Comparison of ENCODE assay signal across 10 cellular contexts in the genomic region with DNA sequence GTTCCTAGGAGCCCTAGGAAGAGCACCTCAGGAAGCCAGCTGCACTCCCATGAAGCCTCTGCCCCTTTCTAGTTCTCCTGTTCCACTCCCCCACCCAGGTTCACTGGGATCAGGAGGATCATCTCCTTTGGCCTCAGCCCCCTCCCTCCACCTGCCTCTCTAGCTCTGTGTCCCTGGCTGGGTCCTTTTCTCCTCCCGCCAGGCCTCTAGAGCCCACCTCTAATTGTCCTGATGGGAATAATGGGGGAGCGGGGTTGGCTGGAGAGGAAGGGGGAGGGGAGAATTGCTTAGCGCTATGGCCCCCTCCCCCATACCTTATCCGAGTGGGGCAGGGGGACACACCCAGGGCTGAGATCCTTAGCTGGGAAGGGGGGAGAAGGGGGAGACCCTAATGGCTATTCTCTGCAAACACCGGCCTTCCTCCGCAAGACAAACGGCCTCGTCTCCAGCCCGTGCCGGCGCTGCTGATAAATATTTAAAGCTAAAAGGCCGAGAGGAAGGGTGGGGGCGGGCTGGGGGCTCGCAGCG. TPM values are rescaled to one million over a fixed set of nuclear protein-coding genes. Genes with fewer than 3 reads are reported as not detected.
DNase-seq lines count a peak whose midpoint lies in the region; FAIRE-seq and TF ChIP-seq lines count a peak whose summit lies in the region.
"Had no signal": no experiment of that assay in that cellular context is flagged by ENCODE, and none has a peak within 500 bp of the region (broad histone marks: within the 10 kb centered on the region; RNA-seq: fewer than 3 reads in every experiment).

No MANE protein-coding gene starts in this region.

- no peaks in the 10 kb centered on the region for H3K79me1 ChIP-seq in H1 (ENCODE audit: low read depth, low read length)

- 7% methylated on average over 7 of the region's 15 CpGs; no CpG with 5 or more reads in 1 of the 2 experiments for WGBS in H1 (ENCODE audit: extremely low coverage in 1 of 2, insufficient coverage in 1 of 2, insufficient read length in 1 of 2, insufficient replicate concordance in 2 of 2, low coverage in 1 of 2, low lambda C conversion rate in 2 of 2, missing lambda C conversion rate in 1 of 2), 2 experiments

- POLR2A ChIA-PET in H1 (lab: Charles Lee; ENCODE audit: partially characterized antibody): interaction anchor here (0.7 kb wide), 1 partner anchor 89 kb away, joined by 3 read pairs; no protein-coding TSS in a partner anchor

- H3K27me3 ChIP-seq in GM06990 (replicated peaks; ENCODE audit: control insufficient read depth, insufficient read depth, low read length) (no peaks in the 10 kb centered on the region; the same call in 1 of the 2 replicates), H1 (replicated peaks in 1 of 4; ENCODE audit: control insufficient read depth in 3 of 4, extremely low read depth in 1 of 4, insufficient read depth in 3 of 4, low read length in 3 of 4) (peaks cover 96 to 100% (median 99%) of the 10 kb centered on the region in 4 experiments), rectal smooth muscle tissue (ENCODE audit: control insufficient read depth, insufficient read depth, low read length) (peaks cover 19% of the 10 kb centered on the region)

- no peak for TF ChIP-seq RAD21 in H1 (IDR thresholded peaks at IDR 0.05 in 1 of 2, conservative IDR thresholded peaks at IDR 0.05 in 1 of 2; ENCODE audit: low read depth in 2 of 2, low read length in 2 of 2)

- CTCF ChIA-PET in H1 (lab: Charles Lee; ENCODE audit: partially characterized antibody): interaction anchor here (0.6 to 2.3 kb wide), 12 partner anchors 9 to 583 kb away, joined by 3 to 10 read pairs (median 3); no protein-coding TSS in a partner anchor

- no peak overlapping the region for H3K14ac ChIP-seq in H1 (ENCODE audit: insufficient read length)

- no peak overlapping the region for H2BK5ac ChIP-seq in H1 (ENCODE audit: low read depth, low read length)

- TF ChIP-seq EP300 in H1 (IDR thresholded peaks at IDR 0.05; ENCODE audit: borderline replicate concordance in 1 of 2, low read depth in 2 of 2, low read length in 2 of 2): no peak

- DNase-seq in GM06990 (ENCODE audit: extremely low read depth, insufficient read length) (no peak), NCI-H69 (lab: John Stamatoyannopoulos, UW) (peak; percentile 73), H1 (ENCODE audit: low read depth in 1 of 2, low spot score in 2 of 2) (no peak), midbrain (lab: John Stamatoyannopoulos, UW) (no peak), C1 segment of cervical spinal cord (lab: John Stamatoyannopoulos, UW) (no peak), substantia nigra (lab: John Stamatoyannopoulos, UW) (no peak), AML-193 (lab: John Stamatoyannopoulos, UW) (no peak)
- DNase-seq: activated CD4-positive, CD25-positive, alpha-beta regulatory T cell had no signal

- no peak overlapping the region for H4K8ac ChIP-seq in H1 (ENCODE audit: extremely low read depth, insufficient read depth, low read length)

- H3K4me1 ChIP-seq in H1 (replicated peaks in 1 of 4; ENCODE audit: control insufficient read depth in 3 of 4, insufficient read depth in 4 of 4, low read length in 3 of 4) (peaks cover 0 to 7% (median 4%) of the 10 kb centered on the region in 4 experiments; a peak in 5 of 7 replicates), rectal smooth muscle tissue (ENCODE audit: control insufficient read depth, insufficient read depth, low read length) (no peaks in the 10 kb centered on the region)

- H3K18ac ChIP-seq in H1 (ENCODE audit: extremely low read depth, low read length): no peak overlapping the region

- H3K4ac ChIP-seq in H1 (replicated peaks; ENCODE audit: insufficient read length, low read depth, low read length): no peak overlapping the region

- H4K20me1 ChIP-seq in H1 (replicated peaks in 1 of 2; ENCODE audit: control insufficient read depth in 1 of 2, insufficient read depth in 2 of 2, low read length in 2 of 2): peaks cover 28 to 38% of the 10 kb centered on the region in 2 experiments

- no peaks in the 10 kb centered on the region; a peak in 1 of 4 replicates for H3K9me3 ChIP-seq in H1 (ENCODE audit: insufficient read depth in 2 of 2, low read depth in 1 of 2, low read length in 1 of 2)

- H2BK15ac ChIP-seq in H1 (ENCODE audit: low read length): no peak overlapping the region

- TF ChIP-seq CTCF in GM06990 (IDR thresholded peaks at IDR 0.05; ENCODE audit: insufficient read depth, low read length, poor library complexity, severe bottlenecking) (no peak), H1 (IDR thresholded peaks at IDR 0.05; ENCODE audit: control extremely low read depth in 1 of 3, insufficient read depth in 1 of 3, low read depth in 1 of 3, low read length in 3 of 3) (no peak)

- H2AFZ ChIP-seq in H1 (ENCODE audit: low read length): no peak overlapping the region

- H3K23ac ChIP-seq in H1 (ENCODE audit: insufficient read length): no peak overlapping the region

- H3K23me2 ChIP-seq in H1 (ENCODE audit: low read depth, low read length): peaks cover 2% of the 10 kb centered on the region; the same call in 1 of the 2 replicates

- no peak for FAIRE-seq in H1 (lab: Jason Lieb, UNC)
- FAIRE-seq: frontal cortex had no signal

- TF ChIP-seq POLR2A in H1 (IDR thresholded peaks at IDR 0.05; ENCODE audit: control extremely low read depth in 1 of 2, low read depth in 2 of 2, low read length in 2 of 2): no peak

- H3K56ac ChIP-seq in H1 (replicated peaks; ENCODE audit: insufficient read length, low read depth, low read length): no peak overlapping the region

- H3K27ac ChIP-seq in H1 (ENCODE audit: low read depth, low read length): no peak overlapping the region
- peak overlapping the region; percentile 19 for H3K27ac ChIP-seq in rectal smooth muscle tissue (ENCODE audit: low read depth, low read length)
- no peak overlapping the region for H3K27ac ChIP-seq in substantia nigra (ENCODE audit: low read depth, low read length, poor library complexity, severe bottlenecking)

- H2BK20ac ChIP-seq in H1 (ENCODE audit: low read length): no peak overlapping the region

- H3K4me2 ChIP-seq in H1 (ENCODE audit: insufficient read depth in 1 of 2, low read depth in 2 of 2, low read length in 2 of 2): peak overlapping the region; percentile 41 to 57; a peak in 3 of 4 replicates

- no peak overlapping the region for H4K5ac ChIP-seq in H1 (ENCODE audit: insufficient read length, low read depth, low read length)

- no peak overlapping the region for H2BK12ac ChIP-seq in H1 (ENCODE audit: low read depth, low read length)

- no peak overlapping the region for H2AK5ac ChIP-seq in H1 (ENCODE audit: low read depth, low read length)

- no peak overlapping the region for H4K91ac ChIP-seq in H1 (replicated peaks; ENCODE audit: insufficient read length, low read length)

- H2BK120ac ChIP-seq in H1 (replicated peaks; ENCODE audit: low read depth, low read length): no peak overlapping the region

- H3K9ac ChIP-seq in H1 (replicated peaks in 1 of 4; ENCODE audit: extremely low read depth in 1 of 4, low read depth in 3 of 4, low read length in 3 of 4): no peak overlapping the region
- H3K9ac ChIP-seq in rectal smooth muscle tissue (ENCODE audit: low read length): no peak overlapping the region

- H3K4me3 ChIP-seq in GM06990 (replicated peaks; ENCODE audit: low read depth, low read length): peak overlapping the region; percentile 82
- H3K4me3 ChIP-seq in H1 (ENCODE audit: extremely low read depth in 1 of 4, insufficient read depth in 2 of 4, low read depth in 3 of 4, low read length in 4 of 4): peak overlapping the region in 1 of 4 experiments; percentile 46; a peak in 2 of 8 replicates
- peak overlapping the region; percentile 82 for H3K4me3 ChIP-seq in rectal smooth muscle tissue (ENCODE audit: low read length)

- H3K36me3 ChIP-seq in GM06990 (ENCODE audit: control insufficient read depth, insufficient read depth, low read length) (no peaks in the 10 kb centered on the region), H1 (ENCODE audit: control insufficient read depth in 2 of 4, insufficient read depth in 4 of 4, low read length in 3 of 4) (peaks cover 0 to 18% (median 0%) of the 10 kb centered on the region in 4 experiments; a peak in 1 of 8 replicates), rectal smooth muscle tissue (ENCODE audit: control insufficient read depth, insufficient read depth, low read length) (no peaks in the 10 kb centered on the region)

- H3K79me2 ChIP-seq in H1 (ENCODE audit: control insufficient read depth in 1 of 2, insufficient read depth in 2 of 2, low read length in 2 of 2): no peaks in the 10 kb centered on the region

RNA-seq across cellular contexts. Expression of gene HOXB7, which starts 1.0 kb away (rescaled TPM):
- total RNA-seq in H1 (2021; fragmentation: NEBNext Ultra II Directional; extraction: Animal tissue kit (Norgen Biotek cat#: 25700)): not detected in 2 replicates
- not detected in 2 replicates for polyA plus RNA-seq in H1 (2011; rRNA removed)
- polyA plus RNA-seq in H1 (2011; cell fraction: cytosol; rRNA removed): not detected
- polyA plus RNA-seq in H1 (2011; cell fraction: nucleus; rRNA removed): not detected
- not detected in 4 replicates for polyA plus RNA-seq in H1 (2012, experiment 1 of 2)
- not detected for polyA plus RNA-seq in H1 (2012, experiment 2 of 2)
- polyA plus RNA-seq in H1 (2013, experiment 1 of 2): not detected
- not detected for polyA plus RNA-seq in H1 (2013, experiment 2 of 2)
- not detected in 2 replicates for polyA minus RNA-seq in H1 (2011; rRNA and poly(A)+ RNA removed)
- polyA minus RNA-seq in H1 (2011; cell fraction: cytosol; rRNA and poly(A)+ RNA removed): not detected
- not detected for polyA minus RNA-seq in H1 (2011; cell fraction: nucleus; rRNA and poly(A)+ RNA removed)
- total RNA-seq: frontal cortex had no signal

RNA-seq across cellular contexts. Expression of gene HOXB6, which starts 5.0 kb away (rescaled TPM):
- not detected in 2 replicates for total RNA-seq in H1 (2021; fragmentation: NEBNext Ultra II Directional; extraction: Animal tissue kit (Norgen Biotek cat#: 25700))
- not detected in 2 replicates for polyA plus RNA-seq in H1 (2011; rRNA removed)
- polyA plus RNA-seq in H1 (2011; cell fraction: cytosol; rRNA removed): not detected
- polyA plus RNA-seq in H1 (2011; cell fraction: nucleus; rRNA removed): not detected
- polyA plus RNA-seq in H1 (2012, experiment 1 of 2): 0.09 to 0.17 TPM in 2 of 4 replicates, not detected in the others
- polyA plus RNA-seq in H1 (2012, experiment 2 of 2): not detected
- polyA plus RNA-seq in H1 (2013, experiment 1 of 2): not detected
- polyA plus RNA-seq in H1 (2013, experiment 2 of 2): not detected
- not detected in 2 replicates for polyA minus RNA-seq in H1 (2011; rRNA and poly(A)+ RNA removed)
- polyA minus RNA-seq in H1 (2011; cell fraction: cytosol; rRNA and poly(A)+ RNA removed): not detected
- polyA minus RNA-seq in H1 (2011; cell fraction: nucleus; rRNA and poly(A)+ RNA removed): not detected
- total RNA-seq: frontal cortex had no signal

RNA-seq across cellular contexts. Expression of gene HOXB8, which starts 5.3 kb away (rescaled TPM):
- total RNA-seq in H1 (2021; fragmentation: NEBNext Ultra II Directional; extraction: Animal tissue kit (Norgen Biotek cat#: 25700)): not detected in 2 replicates
- not detected in 2 replicates for polyA plus RNA-seq in H1 (2011; rRNA removed)
- polyA plus RNA-seq in H1 (2011; cell fraction: cytosol; rRNA removed): not detected
- polyA plus RNA-seq in H1 (2011; cell fraction: nucleus; rRNA removed): not detected
- polyA plus RNA-seq in H1 (2012, experiment 1 of 2): not detected in 4 replicates
- 0.09 TPM for polyA plus RNA-seq in H1 (2012, experiment 2 of 2)
- polyA plus RNA-seq in H1 (2013, experiment 1 of 2): not detected
- not detected for polyA plus RNA-seq in H1 (2013, experiment 2 of 2)
- not detected in 2 replicates for polyA minus RNA-seq in H1 (2011; rRNA and poly(A)+ RNA removed)
- not detected for polyA minus RNA-seq in H1 (2011; cell fraction: cytosol; rRNA and poly(A)+ RNA removed)
- not detected for polyA minus RNA-seq in H1 (2011; cell fraction: nucleus; rRNA and poly(A)+ RNA removed)
- total RNA-seq: frontal cortex had no signal

RNA-seq across cellular contexts. Expression of gene HOXB5, which starts 16.2 kb away (rescaled TPM):
- not detected in 2 replicates for total RNA-seq in H1 (2021; fragmentation: NEBNext Ultra II Directional; extraction: Animal tissue kit (Norgen Biotek cat#: 25700))
- not detected in 2 replicates for polyA plus RNA-seq in H1 (2011; rRNA removed)
- polyA plus RNA-seq in H1 (2011; cell fraction: cytosol; rRNA removed): not detected
- not detected for polyA plus RNA-seq in H1 (2011; cell fraction: nucleus; rRNA removed)
- polyA plus RNA-seq in H1 (2012, experiment 1 of 2): not detected in 4 replicates
- polyA plus RNA-seq in H1 (2012, experiment 2 of 2): not detected
- polyA plus RNA-seq in H1 (2013, experiment 1 of 2): not detected
- not detected for polyA plus RNA-seq in H1 (2013, experiment 2 of 2)
- polyA minus RNA-seq in H1 (2011; rRNA and poly(A)+ RNA removed): 0.07 TPM in 1 of 2 replicates, not detected in the other
- polyA minus RNA-seq in H1 (2011; cell fraction: cytosol; rRNA and poly(A)+ RNA removed): not detected
- not detected for polyA minus RNA-seq in H1 (2011; cell fraction: nucleus; rRNA and poly(A)+ RNA removed)
- total RNA-seq: frontal cortex had no signal

RNA-seq across cellular contexts. Expression of gene HOXB9, which starts 16.3 kb away (rescaled TPM):
- total RNA-seq in H1 (2021; fragmentation: NEBNext Ultra II Directional; extraction: Animal tissue kit (Norgen Biotek cat#: 25700)): not detected in 2 replicates
- not detected in 2 replicates for polyA plus RNA-seq in H1 (2011; rRNA removed)
- polyA plus RNA-seq in H1 (2011; cell fraction: cytosol; rRNA removed): not detected
- not detected for polyA plus RNA-seq in H1 (2011; cell fraction: nucleus; rRNA removed)
- 0.15 to 0.17 TPM in 2 of 4 replicates, not detected in the others for polyA plus RNA-seq in H1 (2012, experiment 1 of 2)
- polyA plus RNA-seq in H1 (2012, experiment 2 of 2): 0.17 TPM
- 0.02 TPM for polyA plus RNA-seq in H1 (2013, experiment 1 of 2)
- polyA plus RNA-seq in H1 (2013, experiment 2 of 2): not detected
- polyA minus RNA-seq in H1 (2011; rRNA and poly(A)+ RNA removed): not detected in 2 replicates
- not detected for polyA minus RNA-seq in H1 (2011; cell fraction: cytosol; rRNA and poly(A)+ RNA removed)
- not detected for polyA minus RNA-seq in H1 (2011; cell fraction: nucleus; rRNA and poly(A)+ RNA removed)
- total RNA-seq: frontal cortex had no signal
